8 cellular contexts compared by ENCODE assay signal in the genomic region with DNA sequence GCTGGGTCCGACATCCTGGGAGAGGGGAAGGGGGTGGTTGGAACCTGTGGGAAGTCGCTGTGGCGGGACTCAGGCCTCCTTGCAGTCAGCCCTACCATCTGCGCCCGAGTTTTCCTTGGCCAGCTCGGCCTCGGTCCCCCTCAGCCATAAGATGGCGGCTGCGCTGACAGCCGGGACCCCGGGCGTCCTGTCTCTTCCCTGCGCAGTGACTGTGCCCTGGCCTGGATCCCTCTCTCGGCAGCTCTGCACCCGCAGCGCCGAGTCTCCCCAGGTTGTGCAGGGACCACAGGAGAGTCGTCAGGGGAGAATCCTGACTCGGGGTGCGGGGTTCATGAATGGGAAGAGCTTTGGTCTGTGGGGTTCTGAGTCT. TPM values are rescaled to one million over a fixed set of nuclear protein-coding genes. Genes with fewer than 3 reads are reported as not detected.
DNase-seq lines count a peak whose midpoint lies in the region; ATAC-seq and TF ChIP-seq lines count a peak whose summit lies in the region.

No MANE protein-coding gene starts in this region.

- H3K27me3 Mint-ChIP-seq in T-helper 17 cell, result no peaks in the 10 kb centered on the region
- no peaks in the 10 kb centered on the region for H3K27me3 Mint-ChIP-seq in stimulated activated memory B cell treated with anti-CD40 and anti-IgM and Interleukin-4, amounts not matched to agents 10 μg/mL and 1 μg/mL and 100 μg/mL, for 72 hours

- H3K27ac Mint-ChIP-seq in T-helper 17 cell, result peak overlapping the region; percentile 95
- H3K27ac Mint-ChIP-seq in stimulated activated memory B cell treated with anti-CD40 and anti-IgM and Interleukin-4, amounts not matched to agents 10 μg/mL and 1 μg/mL and 100 μg/mL, for 72 hours, result peak overlapping the region; percentile 95

- CTCF ChIA-PET in AG04449 (lab: Yijun Ruan, JAX), result no interaction called here

- DNase-seq in AG04449 (ENCODE audit: low read depth, low spot score) (no peak), T-helper 17 cell (peak in 1 of 3 donors; percentile 14), germinal center (ENCODE audit: low spot score) (peak; percentile 5), Ammon's horn (ENCODE audit: low spot score) (no peak), NCI-H524 treated with DMSO at 0.1 percent for 48 hours (lab: John Stamatoyannopoulos, UW) (no peak)

- no peak for TF ChIP-seq CTCF in AG04449 (IDR thresholded peaks at IDR 0.05; ENCODE audit: insufficient read depth, low read length, missing control alignments)

- H3K36me3 Mint-ChIP-seq in T-helper 17 cell (ENCODE audit: low read depth), result no peaks in the 10 kb centered on the region
- H3K36me3 Mint-ChIP-seq in stimulated activated memory B cell treated with anti-CD40 and anti-IgM and Interleukin-4, amounts not matched to agents 10 μg/mL and 1 μg/mL and 100 μg/mL, for 72 hours, result peaks cover 4% of the 10 kb centered on the region

- POLR2A ChIA-PET in AG04449 (lab: Yijun Ruan, JAX), result no interaction called here

- H3K9me3 Mint-ChIP-seq in stimulated activated memory B cell treated with anti-CD40 and anti-IgM and Interleukin-4, amounts not matched to agents 10 μg/mL and 1 μg/mL and 100 μg/mL, for 72 hours, result no peaks in the 10 kb centered on the region

- H3K9me3 ChIP-seq in T-helper 17 cell (ENCODE audit: control insufficient read depth, low read length, poor library complexity, severe bottlenecking), result no peaks in the 10 kb centered on the region

- ATAC-seq in GM21576 (IDR thresholded peaks at IDR 0.05; ENCODE audit: unreplicated experiment) (peak; percentile 26), T-helper 17 cell (peak; percentile 43), GM19467 (IDR thresholded peaks at IDR 0.05; ENCODE audit: unreplicated experiment) (no peak)
- ATAC-seq in stimulated activated memory B cell treated with anti-CD40 and anti-IgM and Interleukin-4, amounts not matched to agents 10 μg/mL and 1 μg/mL and 100 μg/mL, for 72 hours, result peak; percentile 61

- peak overlapping the region; percentile 56 for H3K4me3 ChIP-seq in AG04449 (ENCODE audit: low read depth, low read length)

- peak overlapping the region; percentile 96 for H3K4me3 Mint-ChIP-seq in T-helper 17 cell
- peak overlapping the region; percentile 99 for H3K4me3 Mint-ChIP-seq in stimulated activated memory B cell treated with anti-CD40 and anti-IgM and Interleukin-4, amounts not matched to agents 10 μg/mL and 1 μg/mL and 100 μg/mL, for 72 hours

- no peaks in the 10 kb centered on the region for H3K4me1 Mint-ChIP-seq in T-helper 17 cell
- H3K4me1 Mint-ChIP-seq in stimulated activated memory B cell treated with anti-CD40 and anti-IgM and Interleukin-4, amounts not matched to agents 10 μg/mL and 1 μg/mL and 100 μg/mL, for 72 hours, result no peaks in the 10 kb centered on the region

RNA-seq across cellular contexts. Expression of a gene that starts 0.3 kb away (rescaled TPM):
- 1 to 10 TPM; 2.6 to 3.8 TPM for total RNA-seq in T-helper 17 cell

RNA-seq across cellular contexts. Expression of a gene that starts 41.9 kb away (rescaled TPM):
- total RNA-seq in T-helper 17 cell, result 10 to 100 TPM in 1 of 2 donors, 1 to 10 TPM in 1; 4.6 to 10.5 TPM
